24 cellular contexts compared by ENCODE assay signal in the genomic region with DNA sequence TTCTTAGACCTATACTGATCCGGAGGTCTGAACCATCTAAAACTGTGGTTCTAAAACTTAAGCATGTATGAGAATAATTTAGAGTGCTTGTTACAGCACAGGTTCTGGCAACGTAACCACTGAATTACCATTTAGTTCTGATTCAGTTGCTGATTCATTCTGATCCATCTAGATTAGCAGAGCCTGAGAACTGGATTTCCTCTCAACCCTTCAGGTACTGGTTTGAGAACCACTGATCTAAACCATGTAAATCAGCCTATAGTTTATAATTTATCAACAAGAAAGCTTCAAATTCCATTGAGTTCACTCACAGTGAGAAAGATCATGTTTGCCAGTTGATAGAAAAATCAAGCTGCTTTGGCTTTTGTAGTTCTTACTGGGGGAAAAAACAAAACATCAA.
DNase-seq lines count a peak whose midpoint lies in the region; ATAC-seq, FAIRE-seq and TF ChIP-seq lines count a peak whose summit lies in the region.
"Had no signal": no experiment of that assay in that cellular context is flagged by ENCODE, and none has a peak within 500 bp of the region (broad histone marks: within the 10 kb centered on the region; RNA-seq: fewer than 3 reads in every experiment).

No MANE protein-coding gene starts in this region.

- H3K27me3 Mint-ChIP-seq in neural progenitor cell (ENCODE audit: insufficient read depth, low read depth): no peaks in the 10 kb centered on the region
- H3K27me3 Mint-ChIP-seq: CD4-positive, alpha-beta T cell had no signal

- H4K20me1 ChIP-seq in neural progenitor cell (ENCODE audit: low read depth) (no peaks in the 10 kb centered on the region), HepG2 (ENCODE audit: insufficient read depth, low read length) (no peaks in the 10 kb centered on the region)
- H4K20me1 ChIP-seq: BLaER1 treated with 17β-estradiol and CSF1 and Interleukin-3, amounts not matched to agents 10 nM and 100 nM had no signal

- H3F3A ChIP-seq in neural progenitor cell (ENCODE audit: low read depth): no peaks in the 10 kb centered on the region

- H3K4me1 ChIP-seq in neural progenitor cell (peaks cover 42% of the 10 kb centered on the region), HepG2 (ENCODE audit: insufficient read depth, low read length) (peaks cover 6% of the 10 kb centered on the region; the same call in 1 of the 2 replicates)
- H3K4me1 ChIP-seq: BLaER1 treated with 17β-estradiol and CSF1 and Interleukin-3, amounts not matched to agents 10 nM and 100 nM; SJSA1 had no signal

- H3K36me3 Mint-ChIP-seq in neural progenitor cell: no peaks in the 10 kb centered on the region

- H3K79me2 ChIP-seq in neural progenitor cell (ENCODE audit: low read depth) (no peaks in the 10 kb centered on the region), HepG2 (ENCODE audit: insufficient read depth, low read length) (no peaks in the 10 kb centered on the region)

- BruUV-seq in HepG2 (replicated peaks; lab: Mats Ljungman, UMichigan): no TSS peak

- H3K4me1 Mint-ChIP-seq in neural progenitor cell: peaks cover 34% of the 10 kb centered on the region

- H3K4me3 Mint-ChIP-seq in neural progenitor cell: no peak overlapping the region
- H3K4me3 Mint-ChIP-seq: CD4-positive, alpha-beta T cell had no signal

- TF ChIP-seq RAD21 in HepG2 (CRISPR knock-in tag; IDR thresholded peaks at IDR 0.05): no peak

- TF ChIP-seq EP300 in HepG2 (IDR thresholded peaks at IDR 0.05; ENCODE audit: low read depth in 2 of 2, low read length in 2 of 2) (no peak), HepG2 (CRISPR knock-in tag; IDR thresholded peaks at IDR 0.05; ENCODE audit: borderline replicate concordance) (no peak)

- H3K27me3 ChIP-seq in neural progenitor cell (no peaks in the 10 kb centered on the region), HepG2 (ENCODE audit: control insufficient read depth in 1 of 2, insufficient read depth in 2 of 2, low read length in 2 of 2) (no peaks in the 10 kb centered on the region)
- H3K27me3 ChIP-seq: BLaER1 treated with 17β-estradiol and CSF1 and Interleukin-3, amounts not matched to agents 10 nM and 100 nM; SJSA1 had no signal

- 28% methylated on average over 2 of the region's 2 CpGs for WGBS in HepG2 (ENCODE audit: low lambda C conversion rate)

- TF ChIP-seq CTCF in epithelial cell of proximal tubule (conservative IDR thresholded peaks at IDR 0.05; ENCODE audit: low read depth, low read length): no peak
- no peak for TF ChIP-seq CTCF in neural progenitor cell (IDR thresholded peaks at IDR 0.05)
- TF ChIP-seq CTCF in HepG2 (CRISPR knock-in tag; IDR thresholded peaks at IDR 0.05): no peak

- intact Hi-C loops in HepG2 (cut with micrococcal nuclease; ENCODE audit: unreplicated experiment): no loop called here

- CTCF ChIA-PET in HepG2 (lab: Yijun Ruan, JAX; ENCODE audit: low intra/inter-chr PET ratio, low total read pairs): no interaction called here

- no peak for TF ChIP-seq POLR2A in HepG2 (IDR thresholded peaks at IDR 0.05; ENCODE audit: insufficient read depth in 1 of 2, low read depth in 2 of 2, low read length in 2 of 2)

- H3K36me3 ChIP-seq in neural progenitor cell (no peaks in the 10 kb centered on the region), HepG2 (replicated peaks in 1 of 2; ENCODE audit: control insufficient read depth in 1 of 2, insufficient read depth in 2 of 2, low read length in 2 of 2) (no peaks in the 10 kb centered on the region)
- H3K36me3 ChIP-seq: BLaER1 treated with 17β-estradiol and CSF1 and Interleukin-3, amounts not matched to agents 10 nM and 100 nM; SJSA1 had no signal

- ATAC-seq in HG03342 (IDR thresholded peaks at IDR 0.05; ENCODE audit: unreplicated experiment) (no peak), HepG2 (no peak)
- ATAC-seq: HCT116 had no signal

- no peaks in the 10 kb centered on the region for H3K9me3 ChIP-seq in neural progenitor cell (ENCODE audit: low read depth)
- no peaks in the 10 kb centered on the region for H3K9me3 ChIP-seq in HepG2 (ENCODE audit: low read length)
- H3K9me3 ChIP-seq: BLaER1 treated with 17β-estradiol and CSF1 and Interleukin-3, amounts not matched to agents 10 nM and 100 nM; SJSA1 had no signal

- H2AFZ ChIP-seq in neural progenitor cell (replicated peaks) (peak overlapping the region; percentile 0), HepG2 (ENCODE audit: low read length) (no peak overlapping the region)

- FAIRE-seq in RCC 7860 (lab: Jason Lieb, UNC): peak; percentile 78
- no peak for FAIRE-seq in HepG2 (lab: Jason Lieb, UNC)
- FAIRE-seq in urothelium cell line (lab: Jason Lieb, UNC): no peak
- FAIRE-seq: A204.1, D721Med, GM19239, HTR-8/SVneo had no signal

- H3K4me3 ChIP-seq in epithelial cell of proximal tubule (ENCODE audit: low read depth, low read length): no peak overlapping the region
- H3K4me3 ChIP-seq in neural progenitor cell: no peak overlapping the region
- H3K4me3 ChIP-seq in HepG2 (replicated peaks in 1 of 3; ENCODE audit: insufficient read depth in 1 of 3, low read depth in 2 of 3, low read length in 3 of 3): no peak overlapping the region
- H3K4me3 ChIP-seq: BLaER1 treated with 17β-estradiol and CSF1 and Interleukin-3, amounts not matched to agents 10 nM and 100 nM; SJSA1 had no signal

- no peak overlapping the region for H3K27ac Mint-ChIP-seq in neural progenitor cell
- H3K27ac Mint-ChIP-seq: CD4-positive, alpha-beta T cell had no signal

- in situ Hi-C loops in HepG2 (cut with HindIII; ENCODE audit: extremely low pct_ligation_motif_present, low pct_unique_long_range_greater_than_20kb): no loop called here

- DNase-seq in M059J (ENCODE audit: low read depth) (peak; percentile 2), RCC 7860 (ENCODE audit: low spot score) (peak; percentile 45), epithelial cell of proximal tubule (ENCODE audit: low read depth) (peak; percentile 59), neural progenitor cell (ENCODE audit: low spot score) (no peak), NCI-H1930 (lab: John Stamatoyannopoulos, UW) (no peak), HepG2 (ENCODE audit: low spot score) (no peak), urothelium cell line (ENCODE audit: low spot score) (no peak)
- DNase-seq: CD4-positive, alpha-beta T cell; KBM-7; MM.1S; NCI-H1417; NCI-H1694; NCI-H2081; NCI-H2227 treated with DMSO at 0.1 percent for 48 hours; NCI-H510A; NCI-H69 had no signal

- POLR2A ChIA-PET in HepG2 (lab: Yijun Ruan, JAX): no interaction called here

- H3K4me2 ChIP-seq in neural progenitor cell (no peak overlapping the region), HepG2 (ENCODE audit: low read depth, low read length) (no peak overlapping the region)
- H3K4me2 ChIP-seq: BLaER1 treated with 17β-estradiol and CSF1 and Interleukin-3, amounts not matched to agents 10 nM and 100 nM had no signal

- H3K9ac ChIP-seq in neural progenitor cell (no peak overlapping the region), HepG2 (ENCODE audit: insufficient read depth, low read depth, low read length) (no peak overlapping the region)
- H3K9ac ChIP-seq: BLaER1 treated with 17β-estradiol and CSF1 and Interleukin-3, amounts not matched to agents 10 nM and 100 nM had no signal

- H3K27ac ChIP-seq in neural progenitor cell: no peak overlapping the region
- no peak overlapping the region for H3K27ac ChIP-seq in HepG2 (ENCODE audit: extremely low read length, insufficient read depth, low read length)
- H3K27ac ChIP-seq: BLaER1 treated with 17β-estradiol and CSF1 and Interleukin-3, amounts not matched to agents 10 nM and 100 nM; SJSA1 had no signal

- H3K9me3 Mint-ChIP-seq in neural progenitor cell: no peaks in the 10 kb centered on the region

TF ChIP-seq in HepG2, 621 proteins besides CTCF, POLR2A, EP300 and RAD21:
- TF ChIP-seq ZNF781 (CRISPR knock-in tag; IDR thresholded peaks at IDR 0.05; ENCODE audit: borderline replicate concordance, not compliant biosample characterization) (no peak), GZF1 (CRISPR knock-in tag; IDR thresholded peaks at IDR 0.05) (no peak), MNT (IDR thresholded peaks at IDR 0.05) (no peak)
TF ChIP-seq in HepG2: peak in this region for 0.

Comparison
In these comparisons a context has a peak if more than half of its experiments do, and no peak if none do; other contexts are left out.
1. DNase-seq: peak in M059J (single experiment), RCC 7860 (single experiment) and epithelial cell of proximal tubule (single experiment); none in neural progenitor cell (single experiment), NCI-H1930 (0 of 2), HepG2 (single experiment) and urothelium cell line (single experiment).